ENCODE assay signal across 22 cellular contexts in genomic region chr19:28999733-29000433, GRCh38.
A peak's percentile ranks its signal among the peaks of the same experiment; 100 is the strongest.
DNase-seq lines count a peak whose midpoint lies in the region; ATAC-seq, FAIRE-seq and TF ChIP-seq lines count a peak whose summit lies in the region.
"Had no signal": no experiment of that assay in that cellular context is flagged by ENCODE, and none has a peak within 500 bp of the region (broad histone marks: within the 10 kb centered on the region; RNA-seq: fewer than 3 reads in every experiment).

No MANE protein-coding gene starts in this region.

- H3K4me2 ChIP-seq in parathyroid adenoma (ENCODE audit: low read length): no peak overlapping the region
- H3K4me2 ChIP-seq: KMS-11 had no signal

- H3K9me3 ChIP-seq in right atrium auricular region: no peaks in the 10 kb centered on the region
- no peaks in the 10 kb centered on the region for H3K9me3 ChIP-seq in parathyroid adenoma (ENCODE audit: control insufficient read depth, low read length)

- ATAC-seq in Right ventricle myocardium superior (ENCODE audit: poor library complexity): peak; percentile 77
- ATAC-seq in HG03045 (IDR thresholded peaks at IDR 0.05; ENCODE audit: unreplicated experiment): no peak
- ATAC-seq in GM21515 (IDR thresholded peaks at IDR 0.05; ENCODE audit: unreplicated experiment): no peak

- intact Hi-C loops in Right ventricle myocardium superior (cut with DNase I): no loop called here

- FAIRE-seq in urothelium cell line (lab: Jason Lieb, UNC): peak; percentile 44
- FAIRE-seq: RCC 7860 had no signal

- H3K4me3 ChIP-seq in right atrium auricular region (no peak overlapping the region), parathyroid adenoma (ENCODE audit: low read depth, low read length) (no peak overlapping the region)

- TF ChIP-seq CTCF in right atrium auricular region (IDR thresholded peaks at IDR 0.05): no peak
- TF ChIP-seq CTCF in parathyroid adenoma (IDR thresholded peaks at IDR 0.05): no peak

- H3K27ac ChIP-seq in right atrium auricular region (peak overlapping the region; percentile 5 to 22), parathyroid adenoma (peak overlapping the region; percentile 58)
- H3K27ac ChIP-seq: KMS-11 had no signal

- peaks cover 0 to 9% of the 10 kb centered on the region in 2 donors for H3K4me1 ChIP-seq in right atrium auricular region
- peaks cover 31% of the 10 kb centered on the region for H3K4me1 ChIP-seq in parathyroid adenoma

- H3K36me3 ChIP-seq in right atrium auricular region (no peaks in the 10 kb centered on the region), parathyroid adenoma (ENCODE audit: control insufficient read depth, insufficient read depth, low read length) (no peaks in the 10 kb centered on the region)

- TF ChIP-seq POLR2A in erythroblast (IDR thresholded peaks at IDR 0.05; ENCODE audit: low read length): no peak

- no peaks in the 10 kb centered on the region for H3K79me2 ChIP-seq in parathyroid adenoma

- no peak overlapping the region for H3K9ac ChIP-seq in parathyroid adenoma
- H3K9ac ChIP-seq: KMS-11 had no signal

- H3K27me3 ChIP-seq in right atrium auricular region (no peaks in the 10 kb centered on the region), parathyroid adenoma (ENCODE audit: control insufficient read depth, insufficient read depth, low read length) (no peaks in the 10 kb centered on the region)

- no peak for DNase-seq in Right ventricle myocardium superior
- DNase-seq in right atrium auricular region (ENCODE audit: low spot score): no peak
- DNase-seq in urothelium cell line (ENCODE audit: low spot score): no peak
- DNase-seq in HK-2 (ENCODE audit: unreplicated experiment): no peak
- DNase-seq in erythroblast (lab: John Stamatoyannopoulos, UW): no peak
- DNase-seq: CD4-positive, CD25-positive, alpha-beta regulatory T cell; DMS79; H9; IMR-90; MV-4-11; NCI-H1694; NCI-H2081 treated with DMSO at 0.1 percent for 48 hours; NCI-H2171 treated with DMSO at 0.1 percent for 48 hours; NCI-H446 treated with DMSO at 0.1 percent for 48 hours; NCI-H526 treated with DMSO at 0.1 percent for 48 hours; OCI-M1; SHP77 had no signal

- peak overlapping the region; percentile 55 for H2AFZ ChIP-seq in parathyroid adenoma
